ENCODE assay signal across 8 cellular contexts in genomic region chr1:33298623-33299277, GRCh38. TPM values are rescaled to one million over a fixed set of nuclear protein-coding genes. Genes with fewer than 3 reads are reported as not detected.
DNase-seq lines count a peak whose midpoint lies in the region; ATAC-seq and TF ChIP-seq lines count a peak whose summit lies in the region.

No MANE protein-coding gene starts in this region.

- in situ Hi-C loops in SK-MEL-5 (cut with HindIII; ENCODE audit: low pct_unique_long_range_greater_than_20kb, low sequenced_read_pairs): no loop called here

- intact Hi-C loops in Right ventricle myocardium superior (cut with DNase I): loop anchor here (5.0 to 10.0 kb wide), 2 partner anchors 74 to 174 kb away; partner anchors contain the start of gene ZSCAN20
- intact Hi-C loops in prostate gland (cut with DNase I): loop anchor here (5.0 to 10.0 kb wide), 2 partner anchors 84 to 159 kb away; no protein-coding TSS in a partner anchor

- TF ChIP-seq POLR2A in prostate gland (IDR thresholded peaks at IDR 0.05): no peak

- peak; percentile 70 for ATAC-seq in Right ventricle myocardium superior (ENCODE audit: poor library complexity)
- no peak for ATAC-seq in HG03135 (IDR thresholded peaks at IDR 0.05; ENCODE audit: unreplicated experiment)
- ATAC-seq in HG02840 (IDR thresholded peaks at IDR 0.05; ENCODE audit: low FRiP score, unreplicated experiment): no peak

- TF ChIP-seq CTCF in prostate gland (IDR thresholded peaks at IDR 0.05): peak; percentile 57 to 78 (median 68)

- H3K4me1 ChIP-seq in prostate gland (replicated peaks): no peaks in the 10 kb centered on the region

- no peak overlapping the region for H3K4me3 ChIP-seq in prostate gland

- DNase-seq in GM03348 (ENCODE audit: low spot score): peak; percentile 90
- DNase-seq in KG1 (lab: John Stamatoyannopoulos, UW): peak; percentile 31
- DNase-seq in SK-MEL-5 (ENCODE audit: low read depth, low spot score): peak; percentile 68
- peak; percentile 58 for DNase-seq in activated naive CD4-positive, alpha-beta T cell treated with anti-CD3 and anti-CD28 coated beads, Interleukin-2, amount 50 U/mL, for 16 hours
- DNase-seq in Right ventricle myocardium superior: peak; percentile 89
- DNase-seq in prostate gland (ENCODE audit: low spot score): peak; percentile 46

- H3K9me3 ChIP-seq in prostate gland: no peaks in the 10 kb centered on the region

- no peaks in the 10 kb centered on the region for H3K27me3 ChIP-seq in prostate gland (replicated peaks; ENCODE audit: insufficient read depth)

- no peaks in the 10 kb centered on the region for H3K36me3 ChIP-seq in prostate gland

- no peak overlapping the region for H3K27ac ChIP-seq in prostate gland

- 74% methylated on average over 12 of the region's 18 CpGs for WGBS in prostate gland

RNA-seq across cellular contexts. Expression of gene A3GALT2, which starts 22.1 kb away (rescaled TPM):
- not detected in 2 replicates for total RNA-seq in SK-MEL-5 (2014; rRNA removed; shearing (Covaris generic))
- not detected in 2 replicates for polyA plus RNA-seq in SK-MEL-5 (2015; cell fraction: cytosol; rRNA removed)
- polyA plus RNA-seq in SK-MEL-5 (2015; cell fraction: nucleus; rRNA removed): not detected in 2 replicates
- total RNA-seq in Right ventricle myocardium superior (not detected), prostate gland (under 1 TPM in 1 of 2 donors, not detected in 1; 0.46 TPM)

RNA-seq across cellular contexts. Expression of gene ZNF362, which starts 42.5 kb away (rescaled TPM):
- total RNA-seq in SK-MEL-5 (2014; rRNA removed; shearing (Covaris generic)): 12.4 and 17.8 TPM in 2 replicates
- polyA plus RNA-seq in SK-MEL-5 (2015; cell fraction: cytosol; rRNA removed): 47.1 and 61.0 TPM in 2 replicates
- polyA plus RNA-seq in SK-MEL-5 (2015; cell fraction: nucleus; rRNA removed): 24.9 and 29.7 TPM in 2 replicates
- total RNA-seq in Right ventricle myocardium superior: 30.1 TPM
- total RNA-seq in prostate gland: 10 to 100 TPM; 45.0 to 52.0 TPM

Comparison
In these comparisons a context has a peak if more than half of its experiments do, and no peak if none do; other contexts are left out.
1. DNase-seq: peak in every context shown above with its lines; median percentile 90 in GM03348; 89 in Right ventricle myocardium superior; 68 in SK-MEL-5; 58 in activated naive CD4-positive, alpha-beta T cell treated with anti-CD3 and anti-CD28 coated beads, Interleukin-2, amount 50 U/mL, for 16 hours; 46 in prostate gland; 31 in KG1.